Comparison of ENCODE assay signal across 33 cellular contexts in genomic region chr5:36521219-36521618, GRCh38.
"Had no signal": no experiment of that assay in that cellular context is flagged by ENCODE, and none has a peak within 500 bp of the region (broad histone marks: within the 10 kb centered on the region; RNA-seq: fewer than 3 reads in every experiment).

No MANE protein-coding gene starts in this region.

- H3K4me3 ChIP-seq: MG63, PC-9 had no signal

- H3K9me3 Mint-ChIP-seq: activated CD4-positive, alpha-beta memory T cell treated with anti-CD3 and anti-CD28 coated beads, Interleukin-2, amount 10 ng/mL, durations not matched to agents 7 days and 5 days; activated naive CD4-positive, alpha-beta T cell treated with anti-CD3 and anti-CD28 coated beads, Interleukin-2, amount 10 ng/mL, durations not matched to agents 7 days and 5 days had no signal

- H3K4me1 Mint-ChIP-seq: activated CD4-positive, alpha-beta memory T cell treated with anti-CD3 and anti-CD28 coated beads, Interleukin-2, amount 10 ng/mL, durations not matched to agents 7 days and 5 days; activated CD8-positive, alpha-beta memory T cell treated with anti-CD3 and anti-CD28 coated beads, Interleukin-2, amount 10 ng/mL, durations not matched to agents 7 days and 5 days; activated naive CD4-positive, alpha-beta T cell treated with anti-CD3 and anti-CD28 coated beads, Interleukin-2, amount 10 ng/mL, durations not matched to agents 7 days and 5 days; activated naive CD8-positive, alpha-beta T cell treated with anti-CD3 and anti-CD28 coated beads, Interleukin-2, amount 50 U/mL, for 24 hours had no signal

- H3K36me3 Mint-ChIP-seq: activated CD8-positive, alpha-beta memory T cell treated with anti-CD3 and anti-CD28 coated beads, Interleukin-2, amount 10 ng/mL, durations not matched to agents 7 days and 5 days; activated naive CD4-positive, alpha-beta T cell treated with anti-CD3 and anti-CD28 coated beads, Interleukin-2, amount 10 ng/mL, durations not matched to agents 7 days and 5 days; activated naive CD8-positive, alpha-beta T cell had no signal

- H3K4me3 Mint-ChIP-seq: activated CD4-positive, alpha-beta memory T cell treated with anti-CD3 and anti-CD28 coated beads, Interleukin-2, amount 10 ng/mL, durations not matched to agents 7 days and 5 days; activated CD8-positive, alpha-beta memory T cell treated with anti-CD3 and anti-CD28 coated beads, Interleukin-2, amount 10 ng/mL, durations not matched to agents 7 days and 5 days; activated naive CD4-positive, alpha-beta T cell treated with anti-CD3 and anti-CD28 coated beads, Interleukin-2, amount 10 ng/mL, durations not matched to agents 7 days and 5 days; activated naive CD8-positive, alpha-beta T cell; activated naive CD8-positive, alpha-beta T cell treated with anti-CD3 and anti-CD28 coated beads, Interleukin-2, amount 50 U/mL, for 24 hours had no signal

- H3K27me3 Mint-ChIP-seq: activated naive CD4-positive, alpha-beta T cell treated with anti-CD3 and anti-CD28 coated beads, Interleukin-2, amount 10 ng/mL, durations not matched to agents 7 days and 5 days; activated naive CD8-positive, alpha-beta T cell; activated naive CD8-positive, alpha-beta T cell treated with anti-CD3 and anti-CD28 coated beads, Interleukin-2, amount 50 U/mL, for 24 hours had no signal

- H3K27me3 ChIP-seq: brain microvascular endothelial cell, MG63 had no signal

- FAIRE-seq: RCC 7860 had no signal

- H3K4me2 ChIP-seq: PC-9 had no signal

- ATAC-seq: activated CD8-positive, alpha-beta memory T cell treated with anti-CD3 and anti-CD28 coated beads, Interleukin-2, amount 10 ng/mL, durations not matched to agents 7 days and 5 days; activated naive CD8-positive, alpha-beta T cell treated with anti-CD3 and anti-CD28 coated beads, Interleukin-2, amount 50 U/mL, for 24 hours had no signal

- H3K27ac ChIP-seq: brain microvascular endothelial cell, PC-9, RWPE1, WERI-Rb-1 had no signal

- H3K27ac Mint-ChIP-seq: activated CD4-positive, alpha-beta memory T cell treated with anti-CD3 and anti-CD28 coated beads, Interleukin-2, amount 10 ng/mL, durations not matched to agents 7 days and 5 days; activated CD8-positive, alpha-beta memory T cell treated with anti-CD3 and anti-CD28 coated beads, Interleukin-2, amount 10 ng/mL, durations not matched to agents 7 days and 5 days; activated naive CD4-positive, alpha-beta T cell treated with anti-CD3 and anti-CD28 coated beads, Interleukin-2, amount 10 ng/mL, durations not matched to agents 7 days and 5 days; activated naive CD8-positive, alpha-beta T cell; activated naive CD8-positive, alpha-beta T cell treated with anti-CD3 and anti-CD28 coated beads, Interleukin-2, amount 50 U/mL, for 24 hours had no signal

- H2AFZ ChIP-seq: PC-9 had no signal

- H3K36me3 ChIP-seq: brain microvascular endothelial cell, MG63, WERI-Rb-1 had no signal

- DNase-seq: activated CD4-positive, alpha-beta memory T cell treated with anti-CD3 and anti-CD28 coated beads, Interleukin-2, amount 10 ng/mL, durations not matched to agents 7 days and 5 days; activated CD4-positive, alpha-beta T cell treated with anti-CD3 and anti-CD28 coated beads for 1 hour; activated CD4-positive, alpha-beta T cell treated with anti-CD3 and anti-CD28 coated beads for 48 hours; activated CD4-positive, CD25-positive, alpha-beta regulatory T cell; activated CD8-positive, alpha-beta memory T cell treated with anti-CD3 and anti-CD28 coated beads for 24 hours; activated CD8-positive, alpha-beta memory T cell treated with anti-CD3 and anti-CD28 coated beads, Interleukin-2, amount 10 ng/mL, durations not matched to agents 7 days and 5 days; activated CD8-positive, alpha-beta memory T cell treated with anti-CD3 and anti-CD28 coated beads, Interleukin-2, amount 50 U/mL, for 48 hours; activated effector memory CD4-positive, alpha-beta T cell treated with Interleukin-2 at 50 U/mL for 16 hours; activated naive CD4-positive, alpha-beta T cell treated with anti-CD3 and anti-CD28 coated beads, Interleukin-2, amount 10 ng/mL, durations not matched to agents 7 days and 5 days; activated naive CD8-positive, alpha-beta T cell treated with anti-CD3 and anti-CD28 coated beads, Interleukin-2, amount 50 U/mL, for 24 hours; activated T-cell treated with anti-CD3 and anti-CD28 coated beads, Interleukin-2, amount 50 U/mL, for 48 hours; amniotic stem cell; aorta; brain microvascular endothelial cell; central memory CD4-positive, alpha-beta T cell; Kasumi-1; KG1; MG63; NCI-H1048; NCI-H1105 treated with DMSO at 0.1 percent for 48 hours; NCI-H1436; NCI-H1694 treated with DMSO at 0.1 percent for 48 hours; NCI-H2029; NCI-H345; NCI-H524 treated with DMSO at 0.1 percent for 48 hours; PC-9; SW 1271; T-helper 1 cell; T-helper 9 cell; WERI-Rb-1 had no signal
